In genomic region chr5:102561894-102562760, GRCh38 we compare ENCODE assay signal across 9 cellular contexts.
DNase-seq lines count a peak whose midpoint lies in the region; ATAC-seq, FAIRE-seq and TF ChIP-seq lines count a peak whose summit lies in the region.
"Had no signal": no experiment of that assay in that cellular context is flagged by ENCODE, and none has a peak within 500 bp of the region (broad histone marks: within the 10 kb centered on the region; RNA-seq: fewer than 3 reads in every experiment).

No MANE protein-coding gene starts in this region.

- peak; percentile 89 for TF ChIP-seq CTCF in LNCAP (IDR thresholded peaks at IDR 0.05)
- peak; percentile 60 to 88 (median 84) for TF ChIP-seq CTCF in GM12878 (IDR thresholded peaks at IDR 0.05 in 2 of 3, conservative IDR thresholded peaks at IDR 0.05 in 1 of 3; ENCODE audit: control insufficient read depth in 2 of 3, extremely low read depth in 1 of 3, insufficient read depth in 1 of 3, low read depth in 3 of 3, low read length in 3 of 3)

- peak overlapping the region; percentile 26; the same call in 1 of the 2 replicates for H2AFZ ChIP-seq in GM12878 (ENCODE audit: control insufficient read depth, low read depth, low read length)
- H2AFZ ChIP-seq: parathyroid adenoma had no signal

- no peak overlapping the region for H3K18ac ChIP-seq in mesendoderm (ENCODE audit: low read length)

- no peak overlapping the region for H3K4me3 ChIP-seq in GM12878
- no peak overlapping the region for H3K4me3 ChIP-seq in mesendoderm (ENCODE audit: low read length)

- 27% methylated on average over 11 of the region's 11 CpGs for WGBS in GM12878 (ENCODE audit: insufficient coverage, insufficient replicate concordance, low lambda C conversion rate, missing lambda C conversion rate)
- WGBS in mesendoderm (ENCODE audit: extremely low coverage, insufficient coverage, low lambda C conversion rate): no CpG with 5 or more reads among the region's 11 CpGs

- H3K4me2 ChIP-seq in GM12878 (ENCODE audit: control insufficient read depth, insufficient read depth) (no peak overlapping the region; the same call in 1 of the 2 replicates), mesendoderm (ENCODE audit: low read length) (no peak overlapping the region)

- POLR2A ChIA-PET in GM12878 (lab: Charles Lee): no interaction called here

- no peaks in the 10 kb centered on the region for H3K79me1 ChIP-seq in mesendoderm (ENCODE audit: low read length)

- H3K9me3 ChIP-seq in GM12878 (replicated peaks; ENCODE audit: control insufficient read depth, insufficient read depth, low read length): no peaks in the 10 kb centered on the region

- H3K36me3 ChIP-seq in GM12878 (ENCODE audit: control insufficient read depth in 2 of 2, insufficient read depth in 2 of 2, low read length in 1 of 2) (no peaks in the 10 kb centered on the region), mesendoderm (ENCODE audit: control insufficient read depth, insufficient read depth, low read length) (no peaks in the 10 kb centered on the region)

- no peak overlapping the region for H2BK15ac ChIP-seq in mesendoderm (replicated peaks; ENCODE audit: low read depth)

- peak; percentile 76 for TF ChIP-seq RAD21 in GM12878 (IDR thresholded peaks at IDR 0.05; ENCODE audit: insufficient read depth, low read depth, low read length)

- no peak for TF ChIP-seq EP300 in GM12878 (IDR thresholded peaks at IDR 0.05; ENCODE audit: borderline replicate concordance in 1 of 2, control insufficient read depth in 1 of 2, low read depth in 2 of 2, low read length in 2 of 2)

- ATAC-seq in GM21381 (IDR thresholded peaks at IDR 0.05; ENCODE audit: unreplicated experiment) (peak; percentile 77), GM12878 (peak; percentile 75), HG03521 (IDR thresholded peaks at IDR 0.05; ENCODE audit: unreplicated experiment) (no peak)

- H3K23ac ChIP-seq in mesendoderm (ENCODE audit: low read length): no peak overlapping the region

- H3K27me3 ChIP-seq in GM12878 (replicated peaks in 1 of 2; ENCODE audit: control insufficient read depth in 2 of 2, insufficient read depth in 2 of 2, low read length in 1 of 2) (no peaks in the 10 kb centered on the region), mesendoderm (ENCODE audit: insufficient read depth, low read length, poor library complexity) (no peaks in the 10 kb centered on the region)

- intact Hi-C loops in GM12878 (cut with micrococcal nuclease; ENCODE audit: unreplicated experiment): loop anchor here (2.0 kb wide), 1 partner anchor 111 kb away; no protein-coding TSS in a partner anchor

- SMC1A ChIA-PET in GM12878 (lab: Charles Lee; ENCODE audit: uncharacterized antibody, unreplicated experiment): interaction anchor here (0.9 to 1.5 kb wide), 5 partner anchors 12 to 142 kb away, joined by 3 to 5 read pairs (median 3); no protein-coding TSS in a partner anchor

- in situ Hi-C loops in GM12878 (cut with MboI): no loop called here

- no peak overlapping the region for H4K5ac ChIP-seq in mesendoderm (ENCODE audit: low read length)

- H3K56ac ChIP-seq in mesendoderm (ENCODE audit: low read length): no peak overlapping the region

- H3K27ac ChIP-seq in GM12878 (ENCODE audit: control insufficient read depth, insufficient read depth) (no peak overlapping the region), mesendoderm (ENCODE audit: low read depth, low read length) (no peak overlapping the region)
- H3K27ac ChIP-seq: parathyroid adenoma had no signal

- H3K79me2 ChIP-seq in GM12878 (ENCODE audit: control insufficient read depth, insufficient read depth, low read length) (no peaks in the 10 kb centered on the region), mesendoderm (ENCODE audit: control insufficient read depth, insufficient read depth, low read length) (no peaks in the 10 kb centered on the region)
- H3K79me2 ChIP-seq: parathyroid adenoma had no signal

- BruUV-seq in GM12878 (replicated peaks; lab: Mats Ljungman, UMichigan): no TSS peak

- CTCF ChIA-PET in GM12878 (lab: Yijun Ruan, JAX): interaction anchor here (0.7 to 3.5 kb wide), 17 partner anchors 8 to 578 kb away, joined by 3 to 17 read pairs (median 4); no protein-coding TSS in a partner anchor

- no peaks in the 10 kb centered on the region for H4K20me1 ChIP-seq in GM12878 (ENCODE audit: control insufficient read depth, insufficient read depth)

- RAD21 ChIA-PET in GM12878 (lab: Charles Lee; ENCODE audit: unreplicated experiment): interaction anchor here (0.9 to 1.2 kb wide), 3 partner anchors 14 to 620 kb away, joined by 3 to 5 read pairs (median 3); no protein-coding TSS in a partner anchor

- no peak overlapping the region for H4K8ac ChIP-seq in mesendoderm (ENCODE audit: low read depth, low read length)

- H3K4ac ChIP-seq in mesendoderm (ENCODE audit: low read depth, low read length): no peak overlapping the region

- DNase-seq in ELF-1 (ENCODE audit: low read depth, low spot score) (peak; percentile 78), GM12878 (ENCODE audit: low read depth, low spot score) (no peak), mesendoderm (peak; percentile 90), DMS79 (lab: John Stamatoyannopoulos, UW) (no peak)
- no peak for DNase-seq in NK-92 treated with Interleukin-12 subunit alpha and Interleukin-12 subunit beta, amount 100 ng/mL, for 24 hours (lab: John Stamatoyannopoulos, UW)

- no peaks in the 10 kb centered on the region for H3K4me1 ChIP-seq in GM12878 (ENCODE audit: control insufficient read depth, insufficient read depth, low read length)
- H3K4me1 ChIP-seq in mesendoderm (ENCODE audit: control insufficient read depth, low read depth, low read length): no peaks in the 10 kb centered on the region
- H3K4me1 ChIP-seq: parathyroid adenoma had no signal

- no peak overlapping the region for H2BK5ac ChIP-seq in mesendoderm (ENCODE audit: low read length)

- H2AK5ac ChIP-seq in mesendoderm (ENCODE audit: low read length): no peak overlapping the region

- H3K9ac ChIP-seq in GM12878 (ENCODE audit: control insufficient read depth, insufficient read depth, low read length): no peak overlapping the region
- no peak overlapping the region for H3K9ac ChIP-seq in mesendoderm (ENCODE audit: low read length)
- H3K9ac ChIP-seq: parathyroid adenoma had no signal

- TF ChIP-seq POLR2A in GM12878 (IDR thresholded peaks at IDR 0.05; ENCODE audit: low read depth, low read length): no peak

- H2BK120ac ChIP-seq in mesendoderm (ENCODE audit: low read depth, low read length): no peak overlapping the region

- FAIRE-seq in GM12878 (lab: Jason Lieb, UNC): no peak

TF ChIP-seq in GM12878, 131 proteins besides CTCF, POLR2A, EP300 and RAD21:
- TF ChIP-seq SMC3 (IDR thresholded peaks at IDR 0.05; ENCODE audit: borderline replicate concordance, low read length): peak; percentile 36; the same call in 1 of the 2 replicates
- TF ChIP-seq E4F1 (IDR thresholded peaks at IDR 0.05; ENCODE audit: borderline replicate concordance, partially characterized antibody): no peak

Comparison
In these comparisons a context has a peak if more than half of its experiments do, and no peak if none do; other contexts are left out.
1. DNase-seq: peak in ELF-1 (single experiment) and mesendoderm (single experiment); none in GM12878 (single experiment), DMS79 (single experiment) and NK-92 treated with Interleukin-12 subunit alpha and Interleukin-12 subunit beta, amount 100 ng/mL, for 24 hours (single experiment).